In genomic region chr11:12864316-12865156, GRCh38 we compare ENCODE assay signal across 1 cellular context.
TF ChIP-seq lines count a peak whose summit lies in the region.

No MANE protein-coding gene starts in this region.

TF ChIP-seq in H1, 55 proteins besides CTCF, POLR2A, EP300 and RAD21 (continued from another document):
- TF ChIP-seq MAX (IDR thresholded peaks at IDR 0.05) (no peak), CHD2 (IDR thresholded peaks at IDR 0.05; ENCODE audit: low read length) (peak; percentile 78), TCF12 (IDR thresholded peaks at IDR 0.05; ENCODE audit: low read depth, low read length) (peak; percentile 95), JUND (IDR thresholded peaks at IDR 0.05; ENCODE audit: low read length) (0 out of 2 replicates have a peak, but pooled peaks have one; percentile 17)
